21 cellular contexts compared by ENCODE assay signal in the genomic region with DNA sequence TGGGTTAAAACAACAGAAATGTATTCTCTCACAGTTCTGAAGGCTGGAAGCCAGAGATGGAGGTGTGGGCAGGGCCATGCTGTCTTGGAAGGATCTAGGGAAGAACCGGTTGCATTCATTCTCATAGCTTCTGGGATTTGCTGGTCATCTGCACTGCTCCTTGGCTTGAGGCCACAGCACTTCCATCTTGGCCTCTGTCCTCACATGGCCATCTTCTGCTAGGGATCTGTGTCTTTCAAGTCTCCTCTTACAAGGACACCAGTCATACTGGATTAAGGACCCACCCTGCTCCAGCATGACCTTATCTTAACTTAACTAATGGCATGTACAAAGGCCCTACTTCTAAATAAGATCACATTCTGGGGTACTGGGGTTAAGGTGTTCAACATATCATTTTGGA.
"Had no signal": no experiment of that assay in that cellular context is flagged by ENCODE, and none has a peak within 500 bp of the region (broad histone marks: within the 10 kb centered on the region; RNA-seq: fewer than 3 reads in every experiment).

No MANE protein-coding gene starts in this region.

- H3K4me3 ChIP-seq: body of pancreas, dorsolateral prefrontal cortex, esophagus squamous epithelium, gastroesophageal sphincter, suprapubic skin, tibial nerve, vagina had no signal

- H3K27me3 Mint-ChIP-seq: activated naive CD4-positive, alpha-beta T cell treated with anti-CD3 and anti-CD28 coated beads, Interleukin-2, amount 50 U/mL, for 24 hours; stimulated activated naive CD8-positive, alpha-beta T cell treated with anti-CD3 and anti-CD28 coated beads, Interleukin-15, amount 100 ng/mL, for 72 hours had no signal

- ATAC-seq: body of pancreas; gastroesophageal sphincter; left lobe of liver; stimulated activated naive CD8-positive, alpha-beta T cell treated with anti-CD3 and anti-CD28 coated beads, Interleukin-15, amount 100 ng/mL, for 72 hours; WTC11 had no signal

- H3K9me3 Mint-ChIP-seq: activated naive CD4-positive, alpha-beta T cell treated with anti-CD3 and anti-CD28 coated beads, Interleukin-2, amount 50 U/mL, for 24 hours; effector memory CD8-positive, alpha-beta T cell; stimulated activated effector memory CD8-positive, alpha-beta T cell treated with anti-CD3 and anti-CD28 coated beads, Interleukin-12 subunit alpha, Interleukin-12 subunit beta, amount 100 ng/mL, for 72 hours; stimulated activated naive CD8-positive, alpha-beta T cell treated with anti-CD3 and anti-CD28 coated beads, Interleukin-15, amount 100 ng/mL, for 72 hours; WTC11 had no signal

- H3K36me3 ChIP-seq: esophagus squamous epithelium, gastroesophageal sphincter, suprapubic skin, tibial nerve, vagina had no signal

- H3K9me3 ChIP-seq: body of pancreas, esophagus squamous epithelium, gastroesophageal sphincter, suprapubic skin, tibial nerve, vagina had no signal

- H3K4me3 Mint-ChIP-seq: activated naive CD4-positive, alpha-beta T cell treated with anti-CD3 and anti-CD28 coated beads, Interleukin-2, amount 50 U/mL, for 24 hours; effector memory CD8-positive, alpha-beta T cell; stimulated activated effector memory CD8-positive, alpha-beta T cell treated with anti-CD3 and anti-CD28 coated beads, Interleukin-12 subunit alpha, Interleukin-12 subunit beta, amount 100 ng/mL, for 72 hours; stimulated activated naive CD8-positive, alpha-beta T cell treated with anti-CD3 and anti-CD28 coated beads, Interleukin-15, amount 100 ng/mL, for 72 hours; WTC11 had no signal

- H3K27ac Mint-ChIP-seq: progenitor cell of endocrine pancreas; stimulated activated effector memory CD8-positive, alpha-beta T cell treated with anti-CD3 and anti-CD28 coated beads, Interleukin-12 subunit alpha, Interleukin-12 subunit beta, amount 100 ng/mL, for 72 hours; WTC11 had no signal

- DNase-seq: activated gamma-delta T cell treated with Interleukin-2 at 50 U/mL for 16 hours; activated T-cell treated with anti-CD3 and anti-CD28 coated beads, Interleukin-2, amount 50 U/mL, for 1 hour; body of pancreas; central memory CD4-positive, alpha-beta T cell; effector memory CD8-positive, alpha-beta T cell; esophagus squamous epithelium; kidney; small intestine; stimulated activated CD4-positive, alpha-beta T cell treated with anti-CD3 and anti-CD28 coated beads, Interleukin-2, amount 100 ng/mL, for 24 hours; stimulated activated naive CD8-positive, alpha-beta T cell treated with anti-CD3 and anti-CD28 coated beads, Interleukin-15, amount 100 ng/mL, for 72 hours; T-helper 1 cell had no signal

- H3K27me3 ChIP-seq: body of pancreas, dorsolateral prefrontal cortex, gastroesophageal sphincter, suprapubic skin, tibial nerve, vagina had no signal

- H3K27ac ChIP-seq: body of pancreas, esophagus squamous epithelium, suprapubic skin, vagina had no signal

- H3K4me1 ChIP-seq: body of pancreas, esophagus squamous epithelium, suprapubic skin, vagina had no signal

- H3K36me3 Mint-ChIP-seq: activated naive CD4-positive, alpha-beta T cell treated with anti-CD3 and anti-CD28 coated beads, Interleukin-2, amount 50 U/mL, for 24 hours; stimulated activated effector memory CD8-positive, alpha-beta T cell treated with anti-CD3 and anti-CD28 coated beads, Interleukin-12 subunit alpha, Interleukin-12 subunit beta, amount 100 ng/mL, for 72 hours; WTC11 had no signal
